ENCODE assay signal across 28 cellular contexts in genomic region chr18:70643812-70644211, GRCh38.
"Had no signal": no experiment of that assay in that cellular context is flagged by ENCODE, and none has a peak within 500 bp of the region (broad histone marks: within the 10 kb centered on the region; RNA-seq: fewer than 3 reads in every experiment).

No MANE protein-coding gene starts in this region.

- H3K9me3 ChIP-seq: colonic mucosa, esophagus muscularis mucosa, gastrocnemius medialis, gastroesophageal sphincter had no signal

- H3K4me1 ChIP-seq: colonic mucosa, esophagus muscularis mucosa, foreskin keratinocyte, gastrocnemius medialis, gastroesophageal sphincter, heart left ventricle, heart right ventricle had no signal

- H3K27ac Mint-ChIP-seq: dendritic cell treated with granulocyte-macrophage colony-stimulating factor and Interleukin-4, amounts not matched to agents 40 ng/mL and 50 ng/mL, for 4 days; effector memory CD8-positive, alpha-beta T cell; endodermal cell had no signal

- DNase-seq: colonic mucosa; cortex of kidney; dermis blood vessel endothelial cell; dorsolateral prefrontal cortex; effector CD4-positive, alpha-beta T cell; effector CD8-positive, alpha-beta T cell; effector memory CD4-positive, alpha-beta T cell; effector memory CD8-positive, alpha-beta T cell; endodermal cell; erythroblast; foreskin fibroblast; foreskin keratinocyte; foreskin melanocyte; gastrocnemius medialis; glutamatergic neuron; head of caudate nucleus; heart left ventricle; heart right ventricle had no signal

- H3K9me3 Mint-ChIP-seq: dendritic cell treated with granulocyte-macrophage colony-stimulating factor and Interleukin-4, amounts not matched to agents 40 ng/mL and 50 ng/mL, for 4 days; endodermal cell had no signal

- H3K4me3 ChIP-seq: colonic mucosa, coronary artery, dorsolateral prefrontal cortex, esophagus muscularis mucosa, gastrocnemius medialis, gastroesophageal sphincter, heart left ventricle, heart right ventricle, hepatocyte had no signal

- H3K4me2 ChIP-seq: hepatocyte had no signal

- ATAC-seq: effector memory CD8-positive, alpha-beta T cell; esophagus mucosa; foreskin keratinocyte; gastrocnemius medialis; gastroesophageal sphincter; heart left ventricle; heart right ventricle had no signal

- FAIRE-seq: colon, endometrium, endothelial cell of umbilical vein had no signal

- H3K27me3 ChIP-seq: colonic mucosa, dorsolateral prefrontal cortex, esophagus muscularis mucosa, foreskin keratinocyte, gastrocnemius medialis, gastroesophageal sphincter, heart left ventricle, heart right ventricle, hepatocyte had no signal

- H3K79me2 ChIP-seq: hepatocyte had no signal

- H3K27ac ChIP-seq: colonic mucosa, coronary artery, dorsolateral prefrontal cortex, epithelial cell of prostate, esophagus muscularis mucosa, foreskin keratinocyte, gastrocnemius medialis, gastroesophageal sphincter, heart left ventricle, heart right ventricle, hepatocyte had no signal

- H3K27me3 Mint-ChIP-seq: dendritic cell treated with granulocyte-macrophage colony-stimulating factor and Interleukin-4, amounts not matched to agents 40 ng/mL and 50 ng/mL, for 4 days; effector memory CD8-positive, alpha-beta T cell had no signal

- H3K4me1 Mint-ChIP-seq: endodermal cell had no signal

- H3K4me3 Mint-ChIP-seq: dendritic cell treated with granulocyte-macrophage colony-stimulating factor and Interleukin-4, amounts not matched to agents 40 ng/mL and 50 ng/mL, for 4 days; effector memory CD8-positive, alpha-beta T cell; endodermal cell had no signal

- H3K36me3 ChIP-seq: colonic mucosa, esophagus muscularis mucosa, gastrocnemius medialis, gastroesophageal sphincter, heart left ventricle, heart right ventricle had no signal

- H2AFZ ChIP-seq: hepatocyte had no signal
